30 cellular contexts compared by ENCODE assay signal in the genomic region with DNA sequence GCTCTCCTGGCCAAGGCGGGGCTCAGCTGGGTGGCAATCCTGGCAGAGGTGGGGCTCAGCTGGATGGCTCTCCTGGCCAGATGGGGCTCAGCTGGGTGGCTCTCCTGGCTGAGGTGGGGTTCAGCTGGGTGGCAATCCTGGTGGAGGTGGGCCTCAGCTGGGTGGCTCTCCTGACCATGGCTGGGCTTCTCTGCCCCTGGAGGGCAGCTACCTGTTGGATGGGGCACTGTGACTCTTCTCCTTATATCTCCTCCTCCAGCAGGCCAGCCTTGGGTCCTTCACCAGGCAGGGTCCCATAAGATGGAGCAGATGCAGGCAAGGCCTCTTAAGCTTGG. TPM values are rescaled to one million over a fixed set of nuclear protein-coding genes. Genes with fewer than 3 reads are reported as not detected.
"Had no signal": no experiment of that assay in that cellular context is flagged by ENCODE, and none has a peak within 500 bp of the region (broad histone marks: within the 10 kb centered on the region; RNA-seq: fewer than 3 reads in every experiment).

No MANE protein-coding gene starts in this region.

- H3K4me1 Mint-ChIP-seq: activated CD4-positive, alpha-beta T cell treated with anti-CD3 and anti-CD28 coated beads for 36 hours; activated CD4-positive, alpha-beta T cell treated with anti-CD3 and anti-CD28 coated beads, Interleukin-2, amount 10 ng/mL, durations not matched to agents 7 days and 5 days; activated CD8-positive, alpha-beta memory T cell treated with anti-CD3 and anti-CD28 coated beads, Interleukin-2, amount 10 ng/mL, durations not matched to agents 7 days and 5 days; activated naive CD4-positive, alpha-beta T cell treated with anti-CD3 and anti-CD28 coated beads, Interleukin-2, amount 10 ng/mL, durations not matched to agents 7 days and 5 days; activated naive CD4-positive, alpha-beta T cell treated with anti-CD3 and anti-CD28 coated beads, Interleukin-2, amount 50 U/mL, for 24 hours; activated naive CD8-positive, alpha-beta T cell treated with anti-CD3 and anti-CD28 coated beads, Interleukin-2, amount 10 ng/mL, durations not matched to agents 7 days and 5 days; activated naive CD8-positive, alpha-beta T cell treated with anti-CD3 and anti-CD28 coated beads, Interleukin-2, amount 50 U/mL, for 24 hours; brain; central memory CD8-positive, alpha-beta T cell; T-helper 17 cell; WTC11 had no signal

- FAIRE-seq: bronchial epithelial cell had no signal

- H3K27me3 Mint-ChIP-seq: activated CD4-positive, alpha-beta memory T cell treated with anti-CD3 and anti-CD28 coated beads, Interleukin-2, amount 10 ng/mL, durations not matched to agents 7 days and 5 days; activated CD4-positive, alpha-beta T cell treated with anti-CD3 and anti-CD28 coated beads, Interleukin-2, amount 10 ng/mL, durations not matched to agents 7 days and 5 days; activated CD8-positive, alpha-beta memory T cell treated with anti-CD3 and anti-CD28 coated beads, Interleukin-2, amount 10 ng/mL, durations not matched to agents 7 days and 5 days; activated naive CD4-positive, alpha-beta T cell treated with anti-CD3 and anti-CD28 coated beads, Interleukin-2, amount 50 U/mL, for 24 hours; activated naive CD8-positive, alpha-beta T cell; activated naive CD8-positive, alpha-beta T cell treated with anti-CD3 and anti-CD28 coated beads, Interleukin-2, amount 10 ng/mL, durations not matched to agents 7 days and 5 days; activated naive CD8-positive, alpha-beta T cell treated with anti-CD3 and anti-CD28 coated beads, Interleukin-2, amount 50 U/mL, for 24 hours; activated T-cell treated with anti-CD3 and anti-CD28 coated beads, Interleukin-2, amount 50 U/mL, for 24 hours; central memory CD8-positive, alpha-beta T cell had no signal

- H3K36me3 Mint-ChIP-seq: activated CD8-positive, alpha-beta memory T cell treated with anti-CD3 and anti-CD28 coated beads, Interleukin-2, amount 10 ng/mL, durations not matched to agents 7 days and 5 days; activated naive CD4-positive, alpha-beta T cell treated with anti-CD3 and anti-CD28 coated beads, Interleukin-2, amount 10 ng/mL, durations not matched to agents 7 days and 5 days had no signal

- H3K36me3 ChIP-seq: ascending aorta, cardiac muscle cell, WERI-Rb-1 had no signal

- H3K4me3 Mint-ChIP-seq: activated CD4-positive, alpha-beta memory T cell treated with anti-CD3 and anti-CD28 coated beads, Interleukin-2, amount 10 ng/mL, durations not matched to agents 7 days and 5 days; activated CD4-positive, alpha-beta T cell treated with anti-CD3 and anti-CD28 coated beads for 36 hours; activated CD4-positive, alpha-beta T cell treated with anti-CD3 and anti-CD28 coated beads, Interleukin-2, amount 10 ng/mL, durations not matched to agents 7 days and 5 days; activated CD8-positive, alpha-beta memory T cell treated with anti-CD3 and anti-CD28 coated beads, Interleukin-2, amount 10 ng/mL, durations not matched to agents 7 days and 5 days; activated CD8-positive, alpha-beta T cell treated with anti-CD3 and anti-CD28 coated beads, Interleukin-2, amount 10 ng/mL, durations not matched to agents 7 days and 5 days; activated naive CD4-positive, alpha-beta T cell treated with anti-CD3 and anti-CD28 coated beads, Interleukin-2, amount 10 ng/mL, durations not matched to agents 7 days and 5 days; activated naive CD4-positive, alpha-beta T cell treated with anti-CD3 and anti-CD28 coated beads, Interleukin-2, amount 50 U/mL, for 24 hours; activated naive CD8-positive, alpha-beta T cell; activated naive CD8-positive, alpha-beta T cell treated with anti-CD3 and anti-CD28 coated beads, Interleukin-2, amount 10 ng/mL, durations not matched to agents 7 days and 5 days; activated naive CD8-positive, alpha-beta T cell treated with anti-CD3 and anti-CD28 coated beads, Interleukin-2, amount 50 U/mL, for 24 hours; activated T-cell treated with anti-CD3 and anti-CD28 coated beads, Interleukin-2, amount 50 U/mL, for 24 hours; brain; central memory CD8-positive, alpha-beta T cell; T-helper 17 cell; WTC11 had no signal

- H3K4me1 ChIP-seq: ascending aorta had no signal

- H3K4me3 ChIP-seq: ascending aorta, cardiac muscle cell had no signal

- H3K27ac ChIP-seq: ascending aorta, cardiac muscle cell, WERI-Rb-1 had no signal

- ATAC-seq: activated CD4-positive, alpha-beta T cell treated with anti-CD3 and anti-CD28 coated beads for 36 hours; activated CD8-positive, alpha-beta T cell treated with anti-CD3 and anti-CD28 coated beads, Interleukin-2, amount 10 ng/mL, durations not matched to agents 7 days and 5 days; activated naive CD8-positive, alpha-beta T cell treated with anti-CD3 and anti-CD28 coated beads, Interleukin-2, amount 50 U/mL, for 24 hours; WTC11 had no signal

- H3K9me3 Mint-ChIP-seq: central memory CD8-positive, alpha-beta T cell had no signal

- DNase-seq: activated CD4-positive, alpha-beta T cell treated with anti-CD3 and anti-CD28 coated beads, Interleukin-2, amount 10 ng/mL, durations not matched to agents 7 days and 5 days; activated CD4-positive, CD25-positive, alpha-beta regulatory T cell; activated CD8-positive, alpha-beta memory T cell treated with anti-CD3 and anti-CD28 coated beads, Interleukin-2, amount 50 U/mL, for 48 hours; activated gamma-delta T cell; activated naive CD8-positive, alpha-beta T cell treated with anti-CD3 and anti-CD28 coated beads, Interleukin-2, amount 10 ng/mL, durations not matched to agents 7 days and 5 days; activated T-cell treated with anti-CD3 and anti-CD28 coated beads, Interleukin-2, amount 50 U/mL, for 48 hours; amygdala; anterior cingulate cortex; caudate nucleus; cerebellar nuclear complex had no signal

- H3K27me3 ChIP-seq: ascending aorta, cardiac muscle cell had no signal

- H3K27ac Mint-ChIP-seq: activated CD4-positive, alpha-beta memory T cell treated with anti-CD3 and anti-CD28 coated beads, Interleukin-2, amount 10 ng/mL, durations not matched to agents 7 days and 5 days; activated CD4-positive, alpha-beta T cell treated with anti-CD3 and anti-CD28 coated beads for 36 hours; activated CD4-positive, alpha-beta T cell treated with anti-CD3 and anti-CD28 coated beads, Interleukin-2, amount 10 ng/mL, durations not matched to agents 7 days and 5 days; activated CD8-positive, alpha-beta memory T cell treated with anti-CD3 and anti-CD28 coated beads, Interleukin-2, amount 10 ng/mL, durations not matched to agents 7 days and 5 days; activated CD8-positive, alpha-beta T cell treated with anti-CD3 and anti-CD28 coated beads, Interleukin-2, amount 10 ng/mL, durations not matched to agents 7 days and 5 days; activated naive CD4-positive, alpha-beta T cell treated with anti-CD3 and anti-CD28 coated beads, Interleukin-2, amount 10 ng/mL, durations not matched to agents 7 days and 5 days; activated naive CD4-positive, alpha-beta T cell treated with anti-CD3 and anti-CD28 coated beads, Interleukin-2, amount 50 U/mL, for 24 hours; activated naive CD8-positive, alpha-beta T cell; activated naive CD8-positive, alpha-beta T cell treated with anti-CD3 and anti-CD28 coated beads, Interleukin-2, amount 10 ng/mL, durations not matched to agents 7 days and 5 days; activated naive CD8-positive, alpha-beta T cell treated with anti-CD3 and anti-CD28 coated beads, Interleukin-2, amount 50 U/mL, for 24 hours; activated T-cell treated with anti-CD3 and anti-CD28 coated beads, Interleukin-2, amount 50 U/mL, for 24 hours; activated T-helper 2 cell treated with anti-CD3 and anti-CD28 coated beads, Interferon-gamma antibody, Interleukin-2, Interleukin-4, amounts not matched to agents 10 μg/mL and 5 μg/mL and 100 μg/mL, durations not matched to agents 14 hours and 24 hours and 36 hours; brain; T-helper 17 cell; WTC11 had no signal

RNA-seq across cellular contexts. Expression of a gene that starts 16.7 kb away (rescaled TPM):
- total RNA-seq: ascending aorta, bronchial epithelial cell, chondrocyte had no signal

RNA-seq across cellular contexts. Expression of a gene that starts 28.3 kb away (rescaled TPM):
- total RNA-seq: activated CD4-positive, alpha-beta memory T cell treated with anti-CD3 and anti-CD28 coated beads, Interleukin-2, amount 10 ng/mL, durations not matched to agents 7 days and 5 days; activated CD4-positive, alpha-beta T cell treated with anti-CD3 and anti-CD28 coated beads, Interleukin-2, amount 10 ng/mL, durations not matched to agents 7 days and 5 days; activated CD8-positive, alpha-beta memory T cell treated with anti-CD3 and anti-CD28 coated beads, Interleukin-2, amount 10 ng/mL, durations not matched to agents 7 days and 5 days; activated CD8-positive, alpha-beta T cell treated with anti-CD3 and anti-CD28 coated beads, Interleukin-2, amount 10 ng/mL, durations not matched to agents 7 days and 5 days; activated naive CD8-positive, alpha-beta T cell treated with anti-CD3 and anti-CD28 coated beads, Interleukin-2, amount 10 ng/mL, durations not matched to agents 7 days and 5 days; activated T-helper 2 cell treated with anti-CD3 and anti-CD28 coated beads, Interferon-gamma antibody, Interleukin-2, Interleukin-4, amounts not matched to agents 10 μg/mL and 5 μg/mL and 100 μg/mL, durations not matched to agents 14 hours and 24 hours and 36 hours; ascending aorta; bronchial epithelial cell; chondrocyte; T-helper 2 cell treated with Interferon-gamma antibody and Interleukin-4, amounts not matched to agents 100 ng/mL and 5 ng/mL, for 36 hours had no signal
